ENCODE assay signal across 16 cellular contexts in genomic region chr5:113216545-113216944, GRCh38.
DNase-seq lines count a peak whose midpoint lies in the region; ATAC-seq and TF ChIP-seq lines count a peak whose summit lies in the region.
"Had no signal": no experiment of that assay in that cellular context is flagged by ENCODE, and none has a peak within 500 bp of the region (broad histone marks: within the 10 kb centered on the region; RNA-seq: fewer than 3 reads in every experiment).

No MANE protein-coding gene starts in this region.

- H3K4me3 Mint-ChIP-seq in activated CD4-positive, alpha-beta T cell treated with anti-CD3 and anti-CD28 coated beads for 36 hours, result no peak overlapping the region
- no peak overlapping the region for H3K4me3 Mint-ChIP-seq in activated T-helper 17 cell treated with anti-CD3 and anti-CD28 coated beads, Interleukin-2, amount 50 U/mL, for 72 hours
- no peak overlapping the region for H3K4me3 Mint-ChIP-seq in osteocyte (ENCODE audit: unreplicated experiment)
- H3K4me3 Mint-ChIP-seq: CD4-positive, alpha-beta T cell; GM23338 had no signal

- H3K9me3 ChIP-seq in heart right ventricle (no peaks in the 10 kb centered on the region), right cardiac atrium (ENCODE audit: control insufficient read depth, low read length) (no peaks in the 10 kb centered on the region), SK-N-SH (no peaks in the 10 kb centered on the region)
- H3K9me3 ChIP-seq: A549, Caco-2 had no signal

- TF ChIP-seq CTCF in heart right ventricle (IDR thresholded peaks at IDR 0.05), result no peak
- no peak for TF ChIP-seq CTCF in osteocyte (IDR thresholded peaks at IDR 0.05)
- TF ChIP-seq CTCF in SK-N-SH (IDR thresholded peaks at IDR 0.05), result no peak

- H3K9me3 Mint-ChIP-seq in activated CD4-positive, alpha-beta T cell treated with anti-CD3 and anti-CD28 coated beads for 36 hours (ENCODE audit: low read depth), result no peaks in the 10 kb centered on the region
- no peaks in the 10 kb centered on the region for H3K9me3 Mint-ChIP-seq in activated T-helper 17 cell treated with anti-CD3 and anti-CD28 coated beads, Interleukin-2, amount 50 U/mL, for 72 hours
- H3K9me3 Mint-ChIP-seq in osteocyte (ENCODE audit: unreplicated experiment), result no peaks in the 10 kb centered on the region
- H3K9me3 Mint-ChIP-seq: CD4-positive, alpha-beta T cell had no signal

- no peaks in the 10 kb centered on the region for H3K36me3 Mint-ChIP-seq in activated CD4-positive, alpha-beta T cell treated with anti-CD3 and anti-CD28 coated beads for 36 hours (ENCODE audit: low read depth)
- H3K36me3 Mint-ChIP-seq in activated T-helper 17 cell treated with anti-CD3 and anti-CD28 coated beads, Interleukin-2, amount 50 U/mL, for 72 hours (ENCODE audit: low read depth), result no peaks in the 10 kb centered on the region
- no peaks in the 10 kb centered on the region for H3K36me3 Mint-ChIP-seq in osteocyte (ENCODE audit: unreplicated experiment)

- H3K36me3 ChIP-seq in heart right ventricle, result no peaks in the 10 kb centered on the region
- no peaks in the 10 kb centered on the region for H3K36me3 ChIP-seq in SK-N-SH (replicated peaks in 1 of 2; ENCODE audit: control insufficient read depth in 1 of 2, insufficient read depth in 2 of 2, low read length in 1 of 2)

- H3K4me1 ChIP-seq in heart right ventricle (peaks cover 11 to 98% (median 60%) of the 10 kb centered on the region in 9 donors), right cardiac atrium (ENCODE audit: control insufficient read depth, insufficient read depth, low read length) (peaks cover 22% of the 10 kb centered on the region), SK-N-SH (ENCODE audit: control insufficient read depth in 1 of 2, insufficient read depth in 2 of 2, low read depth in 1 of 2, low read length in 1 of 2) (peaks cover 0 to 37% of the 10 kb centered on the region in 2 experiments; a peak in 2 of 4 replicates)
- H3K4me1 ChIP-seq: A549, Caco-2 had no signal

- WGBS in heart right ventricle, 2 donors, result 86 to 88% methylated on average over 3 of the region's 3 CpGs
- WGBS in right cardiac atrium, result 87% methylated on average over 3 of the region's 3 CpGs
- 37% methylated on average over 3 of the region's 3 CpGs for WGBS in SK-N-SH (ENCODE audit: low lambda C conversion rate)

- H3K4me1 Mint-ChIP-seq in activated CD4-positive, alpha-beta T cell treated with anti-CD3 and anti-CD28 coated beads for 36 hours, result no peaks in the 10 kb centered on the region
- H3K4me1 Mint-ChIP-seq in activated T-helper 17 cell treated with anti-CD3 and anti-CD28 coated beads, Interleukin-2, amount 50 U/mL, for 72 hours, result no peaks in the 10 kb centered on the region
- peaks cover 28% of the 10 kb centered on the region for H3K4me1 Mint-ChIP-seq in osteocyte (ENCODE audit: unreplicated experiment)

- H3K4me2 ChIP-seq in SK-N-SH, result no peak overlapping the region
- H3K4me2 ChIP-seq: A549, GM23338 had no signal

- no peaks in the 10 kb centered on the region for H4K20me1 ChIP-seq in SK-N-SH (ENCODE audit: insufficient read depth)

- H3K4me3 ChIP-seq in heart right ventricle (no peak overlapping the region), right cardiac atrium (ENCODE audit: low read length) (no peak overlapping the region), SK-N-SH (ENCODE audit: low read depth in 2 of 2, low read length in 1 of 2) (no peak overlapping the region)
- H3K4me3 ChIP-seq: A549, GM23338 had no signal

- no peak overlapping the region for H3K9ac ChIP-seq in SK-N-SH

- no peaks in the 10 kb centered on the region for H3K27me3 Mint-ChIP-seq in activated CD4-positive, alpha-beta T cell treated with anti-CD3 and anti-CD28 coated beads for 36 hours
- H3K27me3 Mint-ChIP-seq in activated T-helper 17 cell treated with anti-CD3 and anti-CD28 coated beads, Interleukin-2, amount 50 U/mL, for 72 hours, result no peaks in the 10 kb centered on the region
- H3K27me3 Mint-ChIP-seq in osteocyte (ENCODE audit: unreplicated experiment), result no peaks in the 10 kb centered on the region
- H3K27me3 Mint-ChIP-seq: CD4-positive, alpha-beta T cell had no signal

- intact Hi-C loops in activated CD4-positive, alpha-beta T cell treated with anti-CD3 and anti-CD28 coated beads for 36 hours (cut with DNase I, micrococcal nuclease), result no loop called here
- intact Hi-C loops in heart right ventricle (cut with DNase I) (loop anchor here in 6 of 10 donors (5.0 to 10.0 kb wide), 2 partner anchors 76 to 78 kb away; no protein-coding TSS in a partner anchor), right cardiac atrium (cut with DNase I) (loop anchor here in 2 of 4 donors (5.0 to 10.0 kb wide), 2 partner anchors 76 to 78 kb away; no protein-coding TSS in a partner anchor)

- TF ChIP-seq RAD21 in SK-N-SH (IDR thresholded peaks at IDR 0.05; ENCODE audit: low read length), result no peak

- peak; percentile 78 for ATAC-seq in activated CD4-positive, alpha-beta T cell treated with anti-CD3 and anti-CD28 coated beads for 36 hours
- ATAC-seq in heart right ventricle, result no peak
- no peak for ATAC-seq in right cardiac atrium
- peak; percentile 51 for ATAC-seq in activated T-helper 17 cell treated with anti-CD3 and anti-CD28 coated beads, Interleukin-2, amount 50 U/mL, for 72 hours (replicated peaks)
- ATAC-seq: A549, GM23338 had no signal

- H3F3A ChIP-seq in SK-N-SH (replicated peaks; ENCODE audit: insufficient read depth), result no peaks in the 10 kb centered on the region

- CTCF ChIA-PET in activated CD4-positive, alpha-beta T cell treated with anti-CD3 and anti-CD28 coated beads for 36 hours (lab: Charles Lee), result interaction anchor here (0.9 kb wide), 1 partner anchor 123 kb away, joined by 3 read pairs; no protein-coding TSS in a partner anchor
- CTCF ChIA-PET in SK-N-SH (lab: Yijun Ruan, JAX), result no interaction called here

- TF ChIP-seq EP300 in SK-N-SH (IDR thresholded peaks at IDR 0.05; ENCODE audit: borderline replicate concordance in 1 of 2, low read depth in 1 of 2, low read length in 1 of 2), result no peak

- H3K79me2 ChIP-seq in SK-N-SH (ENCODE audit: insufficient read depth), result no peaks in the 10 kb centered on the region

- no peaks in the 10 kb centered on the region for H3K27me3 ChIP-seq in heart right ventricle
- no peaks in the 10 kb centered on the region for H3K27me3 ChIP-seq in right cardiac atrium (ENCODE audit: control insufficient read depth, insufficient read depth)
- no peaks in the 10 kb centered on the region for H3K27me3 ChIP-seq in SK-N-SH (ENCODE audit: insufficient read depth)

- H3K27ac ChIP-seq in heart right ventricle (peak overlapping the region in 6 of 10 donors; percentile 78 to 85 (median 81)), right cardiac atrium (ENCODE audit: low read length) (no peak overlapping the region), SK-N-SH (ENCODE audit: low read depth in 2 of 2, low read length in 1 of 2) (no peak overlapping the region)
- H3K27ac ChIP-seq: 22Rv1, A549, C4-2B had no signal

- H2AFZ ChIP-seq in SK-N-SH (ENCODE audit: low read depth), result no peak overlapping the region
- H2AFZ ChIP-seq: GM23338 had no signal

- no peaks in the 10 kb centered on the region for H3K9me2 ChIP-seq in SK-N-SH

- POLR2A ChIA-PET in activated CD4-positive, alpha-beta T cell treated with anti-CD3 and anti-CD28 coated beads for 36 hours (lab: Charles Lee), result no interaction called here
- POLR2A ChIA-PET in SK-N-SH (lab: Yijun Ruan, JAX), result no interaction called here

- H3K27ac Mint-ChIP-seq in activated CD4-positive, alpha-beta T cell treated with anti-CD3 and anti-CD28 coated beads for 36 hours, result no peak overlapping the region
- no peak overlapping the region for H3K27ac Mint-ChIP-seq in activated T-helper 17 cell treated with anti-CD3 and anti-CD28 coated beads, Interleukin-2, amount 50 U/mL, for 72 hours
- H3K27ac Mint-ChIP-seq in osteocyte (ENCODE audit: unreplicated experiment), result no peak overlapping the region
- H3K27ac Mint-ChIP-seq: CD4-positive, alpha-beta T cell; GM23338 had no signal

- no peak for DNase-seq in activated CD4-positive, alpha-beta T cell treated with anti-CD3 and anti-CD28 coated beads for 36 hours
- DNase-seq in activated CD4-positive, alpha-beta T cell treated with anti-CD3 and anti-CD28 coated beads for 1 hour, result no peak
- DNase-seq in heart right ventricle, result no peak
- DNase-seq in right cardiac atrium, result no peak
- peak; percentile 3 for DNase-seq in osteocyte (ENCODE audit: extremely low spot score, unreplicated experiment)
- DNase-seq in NCI-H2196 treated with DMSO at 0.1 percent for 48 hours (lab: John Stamatoyannopoulos, UW; ENCODE audit: unreplicated experiment), result no peak
- DNase-seq in SK-N-SH, result no peak
- DNase-seq: AML-193; Caco-2; CD4-positive, alpha-beta T cell; HCEC 1CT had no signal

TF ChIP-seq in SK-N-SH, 30 proteins besides CTCF, POLR2A, EP300 and RAD21:
- TF ChIP-seq CHD2 (IDR thresholded peaks at IDR 0.05; ENCODE audit: low read length, partially characterized antibody) (no peak), SIN3A (IDR thresholded peaks at IDR 0.05; ENCODE audit: borderline replicate concordance, low read depth, low read length) (no peak), MAX (IDR thresholded peaks at IDR 0.05; ENCODE audit: low read depth) (no peak), RCOR1 (IDR thresholded peaks at IDR 0.05; ENCODE audit: low read length) (no peak)

Comparison
In these comparisons a context has a peak if more than half of its experiments do, and no peak if none do; other contexts are left out.
1. H3K27ac ChIP-seq: peak in heart right ventricle (6 of 10); none in right cardiac atrium (single experiment) and SK-N-SH (0 of 2).
2. ATAC-seq: peak in activated CD4-positive, alpha-beta T cell treated with anti-CD3 and anti-CD28 coated beads for 36 hours (single experiment) and activated T-helper 17 cell treated with anti-CD3 and anti-CD28 coated beads, Interleukin-2, amount 50 U/mL, for 72 hours (single experiment); none in heart right ventricle (0 of 8) and right cardiac atrium (0 of 2).
3. intact Hi-C loops: an anchor here in heart right ventricle (5.0 to 10.0 kb wide); none called in activated CD4-positive, alpha-beta T cell treated with anti-CD3 and anti-CD28 coated beads for 36 hours.